ENCODE assay signal across 1 cellular context in genomic region chr6:143549630-143550268, GRCh38.
TF ChIP-seq lines count a peak whose summit lies in the region.

No MANE protein-coding gene starts in this region.

TF ChIP-seq in GM12878, 131 proteins besides CTCF, POLR2A, EP300 and RAD21 (continued from another document):
- TF ChIP-seq SP1 (IDR thresholded peaks at IDR 0.05; ENCODE audit: low read depth, low read length), result no peak
